In genomic region chr17:9389116-9389515, GRCh38 we compare ENCODE assay signal across 1 cellular context.
A peak's percentile ranks its signal among the peaks of the same experiment; 100 is the strongest.
TF ChIP-seq lines count a peak whose summit lies in the region.

No MANE protein-coding gene starts in this region.

TF ChIP-seq in GM12878, 131 proteins besides CTCF, POLR2A, EP300 and RAD21 (continued from another document):
- no peak for TF ChIP-seq NKRF (conservative IDR thresholded peaks at IDR 0.05)
- peak; percentile 98 for TF ChIP-seq BCL3 (IDR thresholded peaks at IDR 0.05; ENCODE audit: borderline replicate concordance, insufficient read depth, low read depth, low read length, poor library complexity, severe bottlenecking)
- TF ChIP-seq EZH2 (IDR thresholded peaks at IDR 0.05; ENCODE audit: borderline replicate concordance, control insufficient read depth, low read depth, low read length): no peak
- TF ChIP-seq NFIC (IDR thresholded peaks at IDR 0.05; ENCODE audit: low read depth, low read length): peak; percentile 77; the same call in 1 of the 2 replicates
- peak; percentile 74 for TF ChIP-seq DPF2 (IDR thresholded peaks at IDR 0.05)
- TF ChIP-seq SKIL (IDR thresholded peaks at IDR 0.05; ENCODE audit: low read depth, poor library complexity, severe bottlenecking): peak; percentile 90
- no peak for TF ChIP-seq E2F8 (IDR thresholded peaks at IDR 0.05; ENCODE audit: low read depth, partially characterized antibody)
- no peak for TF ChIP-seq IRF3 (IDR thresholded peaks at IDR 0.05)
- TF ChIP-seq MLLT1 (IDR thresholded peaks at IDR 0.05): peak; percentile 44; the same call in 1 of the 2 replicates
- TF ChIP-seq ETV6 (conservative IDR thresholded peaks at IDR 0.05 in 1 of 2, IDR thresholded peaks at IDR 0.05 in 1 of 2; ENCODE audit: borderline replicate concordance in 1 of 2, low read depth in 1 of 2): 0 out of 4 replicates have a peak, but pooled peaks of 1 of the 2 experiments have one; percentile 57
- TF ChIP-seq TCF12 (IDR thresholded peaks at IDR 0.05; ENCODE audit: low read depth, low read length): peak; percentile 76
- TF ChIP-seq CBFB (IDR thresholded peaks at IDR 0.05; ENCODE audit: low read depth): peak; percentile 97
- TF ChIP-seq CBX5 (IDR thresholded peaks at IDR 0.05; ENCODE audit: low read depth): 0 out of 2 replicates have a peak, but pooled peaks have one; percentile 26
- no peak for TF ChIP-seq HCFC1 (IDR thresholded peaks at IDR 0.05; ENCODE audit: low read length)
- TF ChIP-seq USF2 (IDR thresholded peaks at IDR 0.05; ENCODE audit: borderline replicate concordance, low read depth, low read length): no peak
- TF ChIP-seq BHLHE40 (IDR thresholded peaks at IDR 0.05; ENCODE audit: borderline replicate concordance in 1 of 2, low read depth in 2 of 2, low read length in 1 of 2): peak in 1 of 2 experiments; percentile 26; a peak in 1 of 4 replicates
- TF ChIP-seq ATF2 (IDR thresholded peaks at IDR 0.05; ENCODE audit: low read length): peak; percentile 65
- TF ChIP-seq USF1 (IDR thresholded peaks at IDR 0.05; ENCODE audit: borderline replicate concordance, extremely low read length, insufficient read depth, low read depth, low read length): no peak
- TF ChIP-seq RUNX3 (IDR thresholded peaks at IDR 0.05; ENCODE audit: low read length): peak; percentile 99
- peak; percentile 55 for TF ChIP-seq MEF2B (IDR thresholded peaks at IDR 0.05; ENCODE audit: partially characterized antibody, poor library complexity, severe bottlenecking)
- peak; percentile 57; the same call in 1 of the 3 replicates for TF ChIP-seq POU2F2 (IDR thresholded peaks at IDR 0.05; ENCODE audit: borderline replicate concordance, low read depth, low read length)
- no peak for TF ChIP-seq SUPT20H (IDR thresholded peaks at IDR 0.05; ENCODE audit: borderline replicate concordance, control insufficient read depth, low read depth, low read length)
- peak; percentile 85 for TF ChIP-seq MTA2 (IDR thresholded peaks at IDR 0.05; ENCODE audit: low read depth)
- peak; percentile 68; the same call in 1 of the 2 replicates for TF ChIP-seq FOXM1 (IDR thresholded peaks at IDR 0.05; ENCODE audit: low read depth, low read length)
TF ChIP-seq in GM12878: peak in this region for 35.
